Comparison of ENCODE assay signal across 8 cellular contexts in the genomic region with DNA sequence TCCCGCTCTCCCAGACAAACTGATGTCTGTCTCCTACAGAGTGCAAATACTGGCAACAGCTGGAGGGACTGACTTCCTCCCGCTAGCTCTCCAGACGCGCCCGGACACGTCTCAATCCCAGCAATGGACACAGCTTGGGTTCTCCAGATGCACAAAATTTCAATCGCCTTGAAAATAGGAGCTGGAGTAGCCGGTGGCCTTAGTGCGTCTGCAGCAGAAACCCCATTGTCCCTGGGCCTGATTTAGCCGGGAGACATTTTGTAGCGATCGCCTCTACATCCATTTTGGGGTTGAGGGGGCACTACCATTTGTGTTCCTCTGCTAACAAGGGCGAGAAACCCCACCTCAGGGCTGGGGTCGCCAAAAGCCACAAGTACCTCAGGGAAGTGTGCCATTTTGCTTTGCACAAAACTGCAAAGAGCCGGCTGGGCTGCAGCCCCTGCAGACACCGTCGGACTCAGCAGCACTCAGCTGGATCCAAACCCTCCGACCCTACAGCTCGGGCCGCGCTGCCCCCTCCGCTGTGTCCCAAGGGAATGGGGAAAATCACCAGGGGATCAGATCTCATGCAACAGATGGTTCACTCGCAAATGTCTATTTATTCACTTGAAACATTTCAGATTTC.
DNase-seq lines count a peak whose midpoint lies in the region; ATAC-seq and TF ChIP-seq lines count a peak whose summit lies in the region.

No MANE protein-coding gene starts in this region.

- H3K4me3 ChIP-seq in epithelial cell of esophagus (ENCODE audit: low read length) = peak overlapping the region; percentile 6

- TF ChIP-seq CTCF in epithelial cell of esophagus (IDR thresholded peaks at IDR 0.05; ENCODE audit: insufficient read depth, low read depth, low read length, missing control alignments) = no peak

- peak; percentile 31 for DNase-seq in GDM1 (lab: John Stamatoyannopoulos, UW)
- peak; percentile 27 for DNase-seq in NCI-H345 treated with DMSO at 0.1 percent for 48 hours (lab: John Stamatoyannopoulos, UW; ENCODE audit: unreplicated experiment)
- DNase-seq in epithelial cell of esophagus (ENCODE audit: low read depth) = peak; percentile 85
- DNase-seq in pons (ENCODE audit: low spot score) = peak; percentile 43
- no peak for DNase-seq in foreskin melanocyte
- no peak for DNase-seq in stimulated activated CD4-positive, alpha-beta T cell treated with anti-CD3 and anti-CD28 coated beads, Interleukin-2, amount 100 ng/mL, for 48 hours

- ATAC-seq in HG02642 (IDR thresholded peaks at IDR 0.05; ENCODE audit: poor library complexity, unreplicated experiment) (no peak), HG03342 (IDR thresholded peaks at IDR 0.05; ENCODE audit: unreplicated experiment) (no peak)

Comparison
In these comparisons a context has a peak if more than half of its experiments do, and no peak if none do; other contexts are left out.
1. DNase-seq: peak in GDM1 (single experiment), NCI-H345 treated with DMSO at 0.1 percent for 48 hours (single experiment), epithelial cell of esophagus (single experiment) and pons (single experiment); none in foreskin melanocyte (single experiment) and stimulated activated CD4-positive, alpha-beta T cell treated with anti-CD3 and anti-CD28 coated beads, Interleukin-2, amount 100 ng/mL, for 48 hours (0 of 2).